ENCODE assay signal across 12 cellular contexts in the genomic region with DNA sequence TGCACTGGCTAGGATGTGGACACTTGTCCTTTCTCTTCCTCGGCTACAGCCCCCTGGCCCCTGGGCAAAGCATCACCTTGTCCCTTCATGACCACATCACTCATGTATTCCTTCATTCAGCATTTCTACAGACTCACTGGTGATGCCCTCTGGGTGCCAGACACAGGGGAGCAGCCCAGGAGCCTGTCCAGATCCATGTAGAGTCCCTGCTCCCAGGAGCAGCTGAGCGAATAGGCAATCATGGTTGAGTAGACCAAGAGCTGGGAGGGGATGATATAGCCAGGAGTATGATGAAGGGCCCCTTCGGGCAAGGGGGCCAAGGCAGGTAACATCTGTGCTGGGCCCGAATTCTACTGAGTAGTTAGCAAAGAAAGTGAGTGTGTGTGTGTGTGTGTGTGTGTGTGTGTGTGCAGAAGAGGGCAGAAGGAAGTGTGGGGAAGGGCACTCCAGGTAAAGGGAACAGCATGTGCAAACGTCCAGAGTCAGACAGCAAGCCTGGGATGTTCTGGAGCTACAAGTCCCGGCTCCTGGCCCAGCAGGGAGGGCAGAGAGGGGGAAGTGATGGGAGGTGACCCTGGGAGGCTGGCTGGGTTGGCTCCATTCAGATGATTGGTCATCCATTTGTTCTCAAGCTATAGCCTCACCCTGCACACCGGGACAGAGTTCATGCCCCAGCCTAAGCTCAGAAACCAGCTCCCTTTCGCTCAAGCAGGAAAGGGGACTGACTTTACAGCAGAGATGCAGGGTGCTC. TPM values are rescaled to one million over a fixed set of nuclear protein-coding genes. Genes with fewer than 3 reads are reported as not detected.
A peak's percentile ranks its signal among the peaks of the same experiment; 100 is the strongest.
DNase-seq lines count a peak whose midpoint lies in the region; ATAC-seq, FAIRE-seq and TF ChIP-seq lines count a peak whose summit lies in the region.
"Had no signal": no experiment of that assay in that cellular context is flagged by ENCODE, and none has a peak within 500 bp of the region (broad histone marks: within the 10 kb centered on the region; RNA-seq: fewer than 3 reads in every experiment).

No MANE protein-coding gene starts in this region.

- no peak overlapping the region for H2BK5ac ChIP-seq in mesenchymal stem cell (ENCODE audit: low read depth, low read length, poor library complexity, severe bottlenecking)

- TF ChIP-seq CTCF in mucosa of descending colon (IDR thresholded peaks at IDR 0.05) = no peak
- no peak for TF ChIP-seq CTCF in endothelial cell (IDR thresholded peaks at IDR 0.05; ENCODE audit: unreplicated experiment)

- no peak overlapping the region for H2BK12ac ChIP-seq in mesenchymal stem cell (ENCODE audit: low read length in 2 of 2)

- H3K27me3 Mint-ChIP-seq in CD4-positive, CD25-positive, alpha-beta regulatory T cell = no peaks in the 10 kb centered on the region
- peaks cover 7% of the 10 kb centered on the region for H3K27me3 Mint-ChIP-seq in endothelial cell (ENCODE audit: unreplicated experiment)

- peak in 2 of 3 donors; percentile 30 to 54 for DNase-seq in CD4-positive, CD25-positive, alpha-beta regulatory T cell
- no peak for DNase-seq in GM12892 (ENCODE audit: insufficient read length)
- peak; percentile 51 for DNase-seq in activated T-cell treated with anti-CD3 and anti-CD28 coated beads, Interleukin-2, amount 50 U/mL, for 1 hour
- no peak for DNase-seq in mucosa of descending colon
- DNase-seq in mesenchymal stem cell = no peak
- no peak for DNase-seq in endothelial cell (ENCODE audit: low spot score)
- DNase-seq in EL = no peak
- DNase-seq in NCI-H82 treated with DMSO at 0.1 percent for 48 hours (lab: John Stamatoyannopoulos, UW; ENCODE audit: unreplicated experiment) = no peak
- DNase-seq: foreskin keratinocyte, kidney glomerular epithelial cell, SHP77 treated with DMSO at 0.1 percent for 48 hours had no signal

- H3K4me1 ChIP-seq in CD4-positive, CD25-positive, alpha-beta regulatory T cell (ENCODE audit: control insufficient read depth, insufficient read depth, low read length, poor library complexity, severe bottlenecking) = peaks cover 68% of the 10 kb centered on the region
- H3K4me1 ChIP-seq in mucosa of descending colon (ENCODE audit: low read depth) (peaks cover 3% of the 10 kb centered on the region), mesenchymal stem cell (ENCODE audit: control insufficient read depth, insufficient read depth, low read depth, low read length) (peaks cover 14% of the 10 kb centered on the region)
- H3K4me1 ChIP-seq: foreskin keratinocyte, prostate gland had no signal

- H2BK120ac ChIP-seq in mesenchymal stem cell (ENCODE audit: low read depth, low read length) = no peak overlapping the region

- FAIRE-seq in GM12892 (lab: Jason Lieb, UNC) = peak; percentile 77

- no peak overlapping the region for H3K18ac ChIP-seq in mesenchymal stem cell (ENCODE audit: low read depth in 1 of 2, low read length in 2 of 2)

- no peaks in the 10 kb centered on the region for H3K9me3 ChIP-seq in CD4-positive, CD25-positive, alpha-beta regulatory T cell (ENCODE audit: control insufficient read depth in 2 of 2, low read length in 2 of 2)
- H3K9me3 ChIP-seq in mucosa of descending colon (no peaks in the 10 kb centered on the region), mesenchymal stem cell (ENCODE audit: control insufficient read depth, low read length) (peaks cover 14% of the 10 kb centered on the region)
- H3K9me3 ChIP-seq: prostate gland had no signal

- no peak overlapping the region for H4K8ac ChIP-seq in mesenchymal stem cell (ENCODE audit: low read length)

- peaks cover 12% of the 10 kb centered on the region for H3K36me3 ChIP-seq in CD4-positive, CD25-positive, alpha-beta regulatory T cell (ENCODE audit: control insufficient read depth, insufficient read depth, low read length)
- no peaks in the 10 kb centered on the region for H3K36me3 ChIP-seq in mucosa of descending colon (ENCODE audit: low read depth)
- H3K36me3 ChIP-seq in mesenchymal stem cell (ENCODE audit: control insufficient read depth in 1 of 2, insufficient read depth in 2 of 2, low read depth in 1 of 2, low read length in 2 of 2) = no peaks in the 10 kb centered on the region
- H3K36me3 ChIP-seq: prostate gland had no signal

- intact Hi-C loops in mucosa of descending colon (cut with DNase I, micrococcal nuclease) = loop anchor here in 1 of 2 donors (10.0 kb wide), 1 partner anchor 234 kb away; no protein-coding TSS in a partner anchor

- H3K27ac Mint-ChIP-seq in CD4-positive, CD25-positive, alpha-beta regulatory T cell = peak overlapping the region; percentile 94 to 99 (median 96)
- H3K27ac Mint-ChIP-seq in endothelial cell (ENCODE audit: unreplicated experiment) = no peak overlapping the region

- peak overlapping the region; percentile 82 for H3K27ac ChIP-seq in CD4-positive, CD25-positive, alpha-beta regulatory T cell (ENCODE audit: insufficient read depth, low read length, poor library complexity, severe bottlenecking)
- H3K27ac ChIP-seq in mesenchymal stem cell (ENCODE audit: low read length, poor library complexity, severe bottlenecking) = no peak overlapping the region
- H3K27ac ChIP-seq: foreskin keratinocyte, prostate gland had no signal

- H2AK5ac ChIP-seq in mesenchymal stem cell (ENCODE audit: low read length, severe bottlenecking) = no peak overlapping the region

- H3K36me3 Mint-ChIP-seq in CD4-positive, CD25-positive, alpha-beta regulatory T cell = peaks cover 24% of the 10 kb centered on the region
- no peaks in the 10 kb centered on the region for H3K36me3 Mint-ChIP-seq in endothelial cell (ENCODE audit: low read depth, unreplicated experiment)

- H2AFZ ChIP-seq in mesenchymal stem cell (ENCODE audit: low read depth, low read length) = no peak overlapping the region

- 89% methylated on average over 8 of the region's 8 CpGs for WGBS in mesenchymal stem cell

- H3K14ac ChIP-seq in mesenchymal stem cell (ENCODE audit: low read length in 2 of 2) = no peak overlapping the region

- no peak overlapping the region for H3K4me2 ChIP-seq in mesenchymal stem cell (ENCODE audit: low read length, poor library complexity, severe bottlenecking)

- no peak for ATAC-seq in CD4-positive, CD25-positive, alpha-beta regulatory T cell (ENCODE audit: low read depth in 2 of 2)
- ATAC-seq in mucosa of descending colon = peak; percentile 4
- ATAC-seq: foreskin keratinocyte had no signal

- H3K4me3 ChIP-seq in CD4-positive, CD25-positive, alpha-beta regulatory T cell (ENCODE audit: low read depth, low read length) = peak overlapping the region; percentile 92
- H3K4me3 ChIP-seq in mucosa of descending colon (no peak overlapping the region), mesenchymal stem cell (ENCODE audit: insufficient read depth in 1 of 2, low read depth in 1 of 2, low read length in 2 of 2) (no peak overlapping the region)
- H3K4me3 ChIP-seq: prostate gland had no signal

- H3K4ac ChIP-seq in mesenchymal stem cell (ENCODE audit: low read depth in 1 of 2, low read length in 2 of 2) = no peak overlapping the region

- no peaks in the 10 kb centered on the region for H3K9me3 Mint-ChIP-seq in CD4-positive, CD25-positive, alpha-beta regulatory T cell
- H3K9me3 Mint-ChIP-seq in endothelial cell (ENCODE audit: unreplicated experiment) = no peaks in the 10 kb centered on the region

- no peak overlapping the region for H2BK15ac ChIP-seq in mesenchymal stem cell (ENCODE audit: low read depth, poor library complexity, severe bottlenecking)

- H3K4me3 Mint-ChIP-seq in CD4-positive, CD25-positive, alpha-beta regulatory T cell = peak overlapping the region; percentile 92 to 98 (median 95)
- H3K4me3 Mint-ChIP-seq in endothelial cell (ENCODE audit: unreplicated experiment) = no peak overlapping the region

- H3K9ac ChIP-seq in mesenchymal stem cell (ENCODE audit: low read length) = no peak overlapping the region

- no peaks in the 10 kb centered on the region for H3K79me1 ChIP-seq in mesenchymal stem cell (replicated peaks; ENCODE audit: low read length, poor library complexity, severe bottlenecking)

- no peaks in the 10 kb centered on the region for H3K27me3 ChIP-seq in CD4-positive, CD25-positive, alpha-beta regulatory T cell (ENCODE audit: control insufficient read depth, insufficient read depth, low read length)
- peaks cover 0 to 42% of the 10 kb centered on the region in 2 experiments for H3K27me3 ChIP-seq in mesenchymal stem cell (ENCODE audit: control insufficient read depth in 1 of 2, insufficient read depth in 1 of 2, low read length in 2 of 2)

- no peak for TF ChIP-seq POLR2A in GM12892 (IDR thresholded peaks at IDR 0.05; ENCODE audit: low read depth, low read length)

- H3K23ac ChIP-seq in mesenchymal stem cell (ENCODE audit: low read length in 2 of 2) = no peak overlapping the region

- H3K4me1 Mint-ChIP-seq in CD4-positive, CD25-positive, alpha-beta regulatory T cell = peaks cover 10 to 86% (median 50%) of the 10 kb centered on the region in 4 donors
- H3K4me1 Mint-ChIP-seq in endothelial cell (ENCODE audit: unreplicated experiment) = no peaks in the 10 kb centered on the region

- no peak overlapping the region for H4K91ac ChIP-seq in mesenchymal stem cell (ENCODE audit: low read length)

RNA-seq across cellular contexts. Expression of a gene that starts 21.0 kb away (rescaled TPM):
- 187 TPM for total RNA-seq in CD4-positive, CD25-positive, alpha-beta regulatory T cell
- 10 to 100 TPM; 47.3 to 63.2 (median 52.5) TPM for polyA plus RNA-seq in CD4-positive, CD25-positive, alpha-beta regulatory T cell
- polyA plus RNA-seq in GM12892 (2012; ENCODE audit: missing spikeins) = 53.8 TPM
- total RNA-seq in mucosa of descending colon = 10 to 100 TPM in 1 of 3 donors, 1 to 10 TPM in 2; 4.6 to 11.7 (median 4.8) TPM
- polyA plus RNA-seq in mesenchymal stem cell (2013, experiment 1 of 2) = 3.0 TPM
- 2.7 TPM for polyA plus RNA-seq in mesenchymal stem cell (2013, experiment 2 of 2)
- 30.3 TPM for total RNA-seq in endothelial cell (ENCODE audit: unreplicated experiment)

RNA-seq across cellular contexts. Expression of a gene that starts 41.8 kb away (rescaled TPM):
- 12.1 TPM for total RNA-seq in CD4-positive, CD25-positive, alpha-beta regulatory T cell
- 1 to 10 TPM; 1.1 to 1.6 (median 1.4) TPM for polyA plus RNA-seq in CD4-positive, CD25-positive, alpha-beta regulatory T cell
- 4.4 TPM for polyA plus RNA-seq in GM12892 (2012; ENCODE audit: missing spikeins)
- 10 to 100 TPM in 1 of 3 donors, 1 to 10 TPM in 2; 8.1 to 12.1 (median 8.4) TPM for total RNA-seq in mucosa of descending colon
- 4.9 TPM for polyA plus RNA-seq in mesenchymal stem cell (2013, experiment 1 of 2)
- 5.1 TPM for polyA plus RNA-seq in mesenchymal stem cell (2013, experiment 2 of 2)
- total RNA-seq in endothelial cell (ENCODE audit: unreplicated experiment) = 19.1 TPM

Comparison
In these comparisons a context has a peak if more than half of its experiments do, and no peak if none do; other contexts are left out.
1. DNase-seq: peak in CD4-positive, CD25-positive, alpha-beta regulatory T cell (2 of 3) and activated T-cell treated with anti-CD3 and anti-CD28 coated beads, Interleukin-2, amount 50 U/mL, for 1 hour (single experiment); none in GM12892 (single experiment), mucosa of descending colon (0 of 3), mesenchymal stem cell (single experiment), endothelial cell (single experiment), EL (single experiment) and NCI-H82 treated with DMSO at 0.1 percent for 48 hours (single experiment).